ENCODE assay signal across 9 cellular contexts in genomic region chr17:3659541-3660111, GRCh38. TPM values are rescaled to one million over a fixed set of nuclear protein-coding genes. Genes with fewer than 3 reads are reported as not detected.
DNase-seq lines count a peak whose midpoint lies in the region; ATAC-seq, FAIRE-seq and TF ChIP-seq lines count a peak whose summit lies in the region.
"Had no signal": no experiment of that assay in that cellular context is flagged by ENCODE, and none has a peak within 500 bp of the region (broad histone marks: within the 10 kb centered on the region; RNA-seq: fewer than 3 reads in every experiment).

No MANE protein-coding gene starts in this region.

- no peak for TF ChIP-seq RAD21 in K562 (CRISPR knock-in tag; conservative IDR thresholded peaks at IDR 0.05 in 1 of 2, IDR thresholded peaks at IDR 0.05 in 1 of 2)

- no peaks in the 10 kb centered on the region for H3K9me1 ChIP-seq in K562 (ENCODE audit: control insufficient read depth, insufficient read depth, low read length)

- intact Hi-C loops in K562 (cut with micrococcal nuclease), result no loop called here
- intact Hi-C loops in left ventricle myocardium superior (cut with micrococcal nuclease), result no loop called here

- H3K4me3 ChIP-seq in K562, result no peak overlapping the region
- no peak overlapping the region for H3K4me3 ChIP-seq in skeletal muscle tissue (ENCODE audit: low read length in 3 of 3)

- no peaks in the 10 kb centered on the region for H3K9me3 ChIP-seq in K562 (replicated peaks; ENCODE audit: control insufficient read depth, insufficient read depth, low read depth, low read length)
- no peaks in the 10 kb centered on the region for H3K9me3 ChIP-seq in skeletal muscle tissue (ENCODE audit: control insufficient read depth in 3 of 3, low read length in 3 of 3)

- in situ Hi-C loops in K562 (cut with MboI), result no loop called here

- no peak for TF ChIP-seq POLR2A in K562 (conservative IDR thresholded peaks at IDR 0.05)

- H3K79me2 ChIP-seq in K562 (ENCODE audit: control insufficient read depth, insufficient read depth, low read length), result no peaks in the 10 kb centered on the region

- POLR2A ChIA-PET in K562 (lab: Yijun Ruan, JAX), result interaction anchor here (1.1 kb wide), 1 partner anchor 23 kb away, joined by 5 read pairs; the partner anchor contains the start of genes CTNS and SHPK

- DNase-seq in H4 (ENCODE audit: low spot score) (peak; percentile 60), K562 (ENCODE audit: extremely low read depth in 1 of 4, low spot score in 3 of 4) (peak in 2 of 4 experiments; percentile 32 to 35), left ventricle myocardium superior (peak; percentile 80), COR-L47 (lab: John Stamatoyannopoulos, UW) (no peak), NCI-H2171 treated with DMSO at 0.1 percent for 48 hours (lab: John Stamatoyannopoulos, UW) (no peak)
- no peak for DNase-seq in NK-92 treated with Interleukin-12 subunit alpha and Interleukin-12 subunit beta, amount 100 ng/mL, for 24 hours (lab: John Stamatoyannopoulos, UW)
- DNase-seq: activated CD4-positive, alpha-beta T cell treated with anti-CD3 and anti-CD28 coated beads, Interleukin-2, amount 10 ng/mL, durations not matched to agents 7 days and 5 days had no signal

- H3K9ac ChIP-seq in K562 (ENCODE audit: insufficient read depth in 1 of 2, low read depth in 2 of 2, low read length in 2 of 2), result peak overlapping the region in 1 of 2 experiments; percentile 78; a peak in 2 of 4 replicates
- H3K9ac ChIP-seq in skeletal muscle tissue (ENCODE audit: low read depth in 1 of 3, low read length in 3 of 3), result peak overlapping the region in 2 of 3 donors; percentile 43 to 62

- no TSS peak for BruUV-seq in K562 (replicated peaks; lab: Mats Ljungman, UMichigan)

- TF ChIP-seq CTCF in K562 (IDR thresholded peaks at IDR 0.05 in 2 of 3, conservative IDR thresholded peaks at IDR 0.05 in 1 of 3; ENCODE audit: insufficient read depth in 2 of 3, low read depth in 1 of 3, low read length in 3 of 3), result no peak

- FAIRE-seq in K562 (lab: Jason Lieb, UNC), result no peak

- H3K27ac ChIP-seq in K562 (ENCODE audit: extremely low read depth, low read depth, low read length) (no peak overlapping the region), skeletal muscle tissue (ENCODE audit: low read depth, low read length) (peak overlapping the region; percentile 68)

- CTCF ChIA-PET in K562 (lab: Yijun Ruan, JAX; ENCODE audit: low intra/inter-chr PET ratio), result no interaction called here

- TF ChIP-seq EP300 in K562 (IDR thresholded peaks at IDR 0.05; ENCODE audit: low read length), result no peak

- H2AFZ ChIP-seq in K562 (ENCODE audit: low read depth, low read length), result no peak overlapping the region

- no peaks in the 10 kb centered on the region for H3K27me3 ChIP-seq in K562 (ENCODE audit: control insufficient read depth in 2 of 2, insufficient read depth in 2 of 2, low read length in 2 of 2)
- H3K27me3 ChIP-seq in skeletal muscle tissue (ENCODE audit: control insufficient read depth in 3 of 3, insufficient read depth in 3 of 3, low read length in 3 of 3), result no peaks in the 10 kb centered on the region

- 74% methylated on average over 19 of the region's 22 CpGs for WGBS in K562 (ENCODE audit: insufficient coverage, low coverage, missing lambda C conversion rate)

- no peaks in the 10 kb centered on the region for H3K36me3 ChIP-seq in K562 (ENCODE audit: control insufficient read depth, insufficient read depth, low read length)
- peaks cover 18 to 29% (median 28%) of the 10 kb centered on the region in 3 donors for H3K36me3 ChIP-seq in skeletal muscle tissue (ENCODE audit: control insufficient read depth in 3 of 3, insufficient read depth in 3 of 3, low read length in 3 of 3)

- H3K4me1 ChIP-seq in K562 (replicated peaks in 1 of 2; ENCODE audit: control insufficient read depth in 2 of 2, insufficient read depth in 2 of 2, low read length in 2 of 2) (peaks cover 0 to 42% of the 10 kb centered on the region in 2 experiments; a peak in 2 of 5 replicates), skeletal muscle tissue (ENCODE audit: control insufficient read depth in 3 of 3, insufficient read depth in 3 of 3, low read length in 3 of 3) (peaks cover 19 to 29% (median 22%) of the 10 kb centered on the region in 3 donors)

- H3K4me2 ChIP-seq in K562 (ENCODE audit: insufficient read depth, low read length), result no peak overlapping the region

- no peaks in the 10 kb centered on the region for H4K20me1 ChIP-seq in K562 (replicated peaks; ENCODE audit: control insufficient read depth, insufficient read depth, low read length)

- no peak for ATAC-seq in K562
- peak; percentile 63 for ATAC-seq in left ventricle myocardium superior
- no peak for ATAC-seq in HG03354 (IDR thresholded peaks at IDR 0.05; ENCODE audit: poor library complexity, severe bottlenecking, unreplicated experiment)

RNA-seq across cellular contexts. Expression of gene TAX1BP3, which starts 8.8 kb away (rescaled TPM):
- total RNA-seq in H4 (2014; rRNA removed; shearing (Covaris generic)), result 77.8 and 86.8 TPM in 2 replicates
- 6.8 and 15.3 TPM in 2 replicates for total RNA-seq in K562 (2011; cell fraction: chromatin; rRNA removed; ENCODE audit: low replicate concordance)
- total RNA-seq in K562 (2011; cell fraction: nucleolus; rRNA removed), result 6.2 and 10.7 TPM in 2 replicates
- total RNA-seq in K562 (2011; cell fraction: nucleoplasm; rRNA removed), result 6.9 and 7.4 TPM in 2 replicates
- total RNA-seq in K562 (2014; rRNA removed) (10.9 and 17.5 TPM in 2 replicates), K562 (2014; rRNA removed; fragmentation: Illumina TruSeq; extraction: Trizol) (4.1 and 4.4 TPM in 2 replicates), K562 (2015; rRNA removed; fragmentation: Illumina TruSeq; extraction: Trizol) (7.9 and 8.2 TPM in 2 replicates), K562 (2021) (14.5 and 15.4 TPM in 2 replicates), left ventricle myocardium superior (167 TPM), skeletal muscle tissue (31.3 TPM)
- polyA plus RNA-seq in K562 (2011; rRNA removed) (6.2 and 10.7 TPM in 2 replicates), K562 (2014; fragmentation: Illumina TruSeq; extraction: Trizol) (5.8 and 13.9 TPM in 2 replicates), K562 (2014; fragmentation: Nextera tagmentation; extraction: Ambion mirVana) (1 to 10 TPM in 1 of 2 experiments, under 1 TPM in 1; 0.99 to 2.5 TPM), K562 (2014; rRNA removed) (6.4 and 8.5 TPM in 2 replicates)
- polyA plus RNA-seq in K562 (2011; cell fraction: cytosol; rRNA removed), result 17.1 and 21.8 TPM in 2 replicates
- 9.7 and 10.7 TPM in 2 replicates for polyA plus RNA-seq in K562 (2011; cell fraction: nucleus; rRNA removed)
- 13.4 and 18.9 TPM in 2 replicates for polyA plus RNA-seq in K562 (2012)
- 4.4 and 4.6 TPM in 2 replicates for polyA minus RNA-seq in K562 (2011; rRNA and poly(A)+ RNA removed)
- 12.2 and 13.9 TPM in 2 replicates for polyA minus RNA-seq in K562 (2011; cell fraction: cytosol; rRNA and poly(A)+ RNA removed)
- 3.5 and 5.0 TPM in 2 replicates for polyA minus RNA-seq in K562 (2011; cell fraction: nucleus; rRNA and poly(A)+ RNA removed)

RNA-seq across cellular contexts. Expression of gene EMC6, which starts 9.0 kb away (rescaled TPM):
- total RNA-seq in H4 (2014; rRNA removed; shearing (Covaris generic)), result 15.9 and 26.6 TPM in 2 replicates
- total RNA-seq in K562 (2011; cell fraction: chromatin; rRNA removed; ENCODE audit: low replicate concordance), result 4.0 and 10.0 TPM in 2 replicates
- 19.6 and 26.2 TPM in 2 replicates for total RNA-seq in K562 (2011; cell fraction: nucleolus; rRNA removed)
- total RNA-seq in K562 (2011; cell fraction: nucleoplasm; rRNA removed), result 12.8 and 13.0 TPM in 2 replicates
- total RNA-seq in K562 (2014; rRNA removed), result 27.7 and 40.0 TPM in 2 replicates
- total RNA-seq in K562 (2014; rRNA removed; fragmentation: Illumina TruSeq; extraction: Trizol), result 17.6 and 18.8 TPM in 2 replicates
- total RNA-seq in K562 (2015; rRNA removed; fragmentation: Illumina TruSeq; extraction: Trizol), result 31.7 and 34.3 TPM in 2 replicates
- 57.3 and 57.8 TPM in 2 replicates for total RNA-seq in K562 (2021)
- polyA plus RNA-seq in K562 (2011; rRNA removed), result 22.8 and 24.3 TPM in 2 replicates
- polyA plus RNA-seq in K562 (2011; cell fraction: cytosol; rRNA removed), result 57.6 and 175 TPM in 2 replicates
- polyA plus RNA-seq in K562 (2011; cell fraction: nucleus; rRNA removed), result 17.9 and 22.6 TPM in 2 replicates
- polyA plus RNA-seq in K562 (2012), result 36.5 and 40.8 TPM in 2 replicates
- 24.9 and 28.6 TPM in 2 replicates for polyA plus RNA-seq in K562 (2014; fragmentation: Illumina TruSeq; extraction: Trizol)
- 1 to 10 TPM; 2.9 to 6.8 TPM for polyA plus RNA-seq in K562 (2014; fragmentation: Nextera tagmentation; extraction: Ambion mirVana)
- polyA plus RNA-seq in K562 (2014; rRNA removed), result 136 and 159 TPM in 2 replicates
- 3.3 TPM in 2 replicates for polyA minus RNA-seq in K562 (2011; rRNA and poly(A)+ RNA removed)
- polyA minus RNA-seq in K562 (2011; cell fraction: cytosol; rRNA and poly(A)+ RNA removed), result 19.3 and 19.9 TPM in 2 replicates
- 6.3 and 8.0 TPM in 2 replicates for polyA minus RNA-seq in K562 (2011; cell fraction: nucleus; rRNA and poly(A)+ RNA removed)
- total RNA-seq in left ventricle myocardium superior, result 63.4 TPM
- total RNA-seq in skeletal muscle tissue, result 14.6 TPM

RNA-seq across cellular contexts. Expression of gene CTNS, which starts 23.1 kb away (rescaled TPM):
- total RNA-seq in H4 (2014; rRNA removed; shearing (Covaris generic)), result 12.6 and 22.6 TPM in 2 replicates
- total RNA-seq in K562 (2011; cell fraction: chromatin; rRNA removed; ENCODE audit: low replicate concordance), result 9.1 and 19.9 TPM in 2 replicates
- 15.8 and 19.3 TPM in 2 replicates for total RNA-seq in K562 (2011; cell fraction: nucleolus; rRNA removed)
- 11.6 and 13.5 TPM in 2 replicates for total RNA-seq in K562 (2011; cell fraction: nucleoplasm; rRNA removed)
- total RNA-seq in K562 (2014; rRNA removed) (4.8 and 5.6 TPM in 2 replicates), K562 (2014; rRNA removed; fragmentation: Illumina TruSeq; extraction: Trizol) (3.5 TPM in 2 replicates), K562 (2015; rRNA removed; fragmentation: Illumina TruSeq; extraction: Trizol) (4.9 and 5.8 TPM in 2 replicates), K562 (2021) (6.2 and 7.3 TPM in 2 replicates), left ventricle myocardium superior (7.1 TPM), skeletal muscle tissue (11.5 TPM)
- polyA plus RNA-seq in K562 (2011; rRNA removed) (4.2 and 4.6 TPM in 2 replicates), K562 (2014; fragmentation: Illumina TruSeq; extraction: Trizol) (6.7 and 7.8 TPM in 2 replicates), K562 (2014; fragmentation: Nextera tagmentation; extraction: Ambion mirVana) (1 to 10 TPM in 1 of 2 experiments, under 1 TPM in 1; 0.66 to 1.0 TPM), K562 (2014; rRNA removed) (6.0 and 8.4 TPM in 2 replicates)
- 5.2 and 8.5 TPM in 2 replicates for polyA plus RNA-seq in K562 (2011; cell fraction: cytosol; rRNA removed)
- polyA plus RNA-seq in K562 (2011; cell fraction: nucleus; rRNA removed), result 13.9 and 17.9 TPM in 2 replicates
- 6.4 and 12.1 TPM in 2 replicates for polyA plus RNA-seq in K562 (2012)
- polyA minus RNA-seq in K562 (2011; rRNA and poly(A)+ RNA removed), result 3.3 and 5.8 TPM in 2 replicates
- 2.8 and 3.9 TPM in 2 replicates for polyA minus RNA-seq in K562 (2011; cell fraction: cytosol; rRNA and poly(A)+ RNA removed)
- polyA minus RNA-seq in K562 (2011; cell fraction: nucleus; rRNA and poly(A)+ RNA removed), result 3.4 and 4.1 TPM in 2 replicates

RNA-seq across cellular contexts. Expression of gene SHPK, which starts 23.6 kb away (rescaled TPM):
- total RNA-seq in H4 (2014; rRNA removed; shearing (Covaris generic)), result 4.9 and 6.1 TPM in 2 replicates
- 13.0 and 29.8 TPM in 2 replicates for total RNA-seq in K562 (2011; cell fraction: chromatin; rRNA removed; ENCODE audit: low replicate concordance)
- 18.3 and 19.6 TPM in 2 replicates for total RNA-seq in K562 (2011; cell fraction: nucleolus; rRNA removed)
- total RNA-seq in K562 (2011; cell fraction: nucleoplasm; rRNA removed), result 12.8 and 15.2 TPM in 2 replicates
- total RNA-seq in K562 (2014; rRNA removed) (16.3 and 20.2 TPM in 2 replicates), K562 (2014; rRNA removed; fragmentation: Illumina TruSeq; extraction: Trizol) (7.2 and 10.0 TPM in 2 replicates), K562 (2015; rRNA removed; fragmentation: Illumina TruSeq; extraction: Trizol) (11.8 and 12.3 TPM in 2 replicates), K562 (2021) (14.2 and 14.9 TPM in 2 replicates), left ventricle myocardium superior (5.1 TPM), skeletal muscle tissue (6.8 TPM)
- polyA plus RNA-seq in K562 (2011; rRNA removed) (12.6 and 13.1 TPM in 2 replicates), K562 (2014; fragmentation: Illumina TruSeq; extraction: Trizol) (12.2 and 12.8 TPM in 2 replicates), K562 (2014; fragmentation: Nextera tagmentation; extraction: Ambion mirVana) (1 to 10 TPM; 2.5 to 2.6 TPM), K562 (2014; rRNA removed) (10.5 and 11.2 TPM in 2 replicates)
- 17.7 and 23.1 TPM in 2 replicates for polyA plus RNA-seq in K562 (2011; cell fraction: cytosol; rRNA removed)
- 5.7 and 9.0 TPM in 2 replicates for polyA plus RNA-seq in K562 (2011; cell fraction: nucleus; rRNA removed)
- 9.8 and 10.4 TPM in 2 replicates for polyA plus RNA-seq in K562 (2012)
- polyA minus RNA-seq in K562 (2011; rRNA and poly(A)+ RNA removed), result 13.5 and 19.8 TPM in 2 replicates
- polyA minus RNA-seq in K562 (2011; cell fraction: cytosol; rRNA and poly(A)+ RNA removed), result 15.0 and 15.7 TPM in 2 replicates
- polyA minus RNA-seq in K562 (2011; cell fraction: nucleus; rRNA and poly(A)+ RNA removed), result 4.7 and 6.9 TPM in 2 replicates

RNA-seq across cellular contexts. Expression of gene P2RX5, which starts 36.3 kb away (rescaled TPM):
- total RNA-seq in H4 (2014; rRNA removed; shearing (Covaris generic)), result not detected in 2 replicates
- 3.7 and 10.0 TPM in 2 replicates for total RNA-seq in K562 (2011; cell fraction: chromatin; rRNA removed; ENCODE audit: low replicate concordance)
- 4.3 and 7.7 TPM in 2 replicates for total RNA-seq in K562 (2011; cell fraction: nucleolus; rRNA removed)
- total RNA-seq in K562 (2011; cell fraction: nucleoplasm; rRNA removed), result 2.3 and 4.7 TPM in 2 replicates
- 1.3 and 1.8 TPM in 2 replicates for total RNA-seq in K562 (2014; rRNA removed)
- total RNA-seq in K562 (2014; rRNA removed; fragmentation: Illumina TruSeq; extraction: Trizol), result 0.35 and 1.5 TPM in 2 replicates
- total RNA-seq in K562 (2015; rRNA removed; fragmentation: Illumina TruSeq; extraction: Trizol), result 0.87 and 1.5 TPM in 2 replicates
- total RNA-seq in K562 (2021), result 1.6 and 1.8 TPM in 2 replicates
- polyA plus RNA-seq in K562 (2011; rRNA removed), result 2.7 and 4.0 TPM in 2 replicates
- 2.2 and 4.5 TPM in 2 replicates for polyA plus RNA-seq in K562 (2011; cell fraction: cytosol; rRNA removed)
- polyA plus RNA-seq in K562 (2011; cell fraction: nucleus; rRNA removed), result 4.0 and 10.8 TPM in 2 replicates
- 2.0 and 2.1 TPM in 2 replicates for polyA plus RNA-seq in K562 (2012)
- 1.1 and 1.6 TPM in 2 replicates for polyA plus RNA-seq in K562 (2014; fragmentation: Illumina TruSeq; extraction: Trizol)
- under 1 TPM; 0.31 to 0.61 TPM for polyA plus RNA-seq in K562 (2014; fragmentation: Nextera tagmentation; extraction: Ambion mirVana)
- 0.49 and 1.2 TPM in 2 replicates for polyA plus RNA-seq in K562 (2014; rRNA removed)
- polyA minus RNA-seq in K562 (2011; rRNA and poly(A)+ RNA removed), result 1.0 and 2.8 TPM in 2 replicates
- 3.1 and 4.7 TPM in 2 replicates for polyA minus RNA-seq in K562 (2011; cell fraction: cytosol; rRNA and poly(A)+ RNA removed)
- 1.8 and 3.2 TPM in 2 replicates for polyA minus RNA-seq in K562 (2011; cell fraction: nucleus; rRNA and poly(A)+ RNA removed)
- total RNA-seq in left ventricle myocardium superior, result 16.4 TPM
- 13.0 TPM for total RNA-seq in skeletal muscle tissue

Comparison
In these comparisons a context has a peak if more than half of its experiments do, and no peak if none do; other contexts are left out.
1. DNase-seq: peak in H4 (single experiment) and left ventricle myocardium superior (single experiment); none in COR-L47 (single experiment), NK-92 treated with Interleukin-12 subunit alpha and Interleukin-12 subunit beta, amount 100 ng/mL, for 24 hours (single experiment) and NCI-H2171 treated with DMSO at 0.1 percent for 48 hours (single experiment).